Comparison of ENCODE assay signal across 8 cellular contexts in genomic region chr15:99504823-99505551, GRCh38.
DNase-seq lines count a peak whose midpoint lies in the region; ATAC-seq and TF ChIP-seq lines count a peak whose summit lies in the region.

No MANE protein-coding gene starts in this region.

- peak; percentile 41; the same call in 2 of the 3 replicates for TF ChIP-seq CTCF in GM12872 (IDR thresholded peaks at IDR 0.05; ENCODE audit: insufficient read depth, low read depth, low read length)

- peak; percentile 69 for DNase-seq in dermis blood vessel endothelial cell
- DNase-seq in SKM-1 treated with dmso at 0.1 percent for 144 hours (lab: John Stamatoyannopoulos, UW; ENCODE audit: unreplicated experiment): no peak
- no peak for DNase-seq in NCI-H1048 (lab: John Stamatoyannopoulos, UW)
- DNase-seq in nucleus accumbens (lab: John Stamatoyannopoulos, UW): no peak

- ATAC-seq in GM21360 (IDR thresholded peaks at IDR 0.05; ENCODE audit: unreplicated experiment) (peak; percentile 43), HG03571 (IDR thresholded peaks at IDR 0.05; ENCODE audit: unreplicated experiment) (peak; percentile 40), HG03039 (IDR thresholded peaks at IDR 0.05; ENCODE audit: unreplicated experiment) (no peak)
